26 cellular contexts compared by ENCODE assay signal in the genomic region with DNA sequence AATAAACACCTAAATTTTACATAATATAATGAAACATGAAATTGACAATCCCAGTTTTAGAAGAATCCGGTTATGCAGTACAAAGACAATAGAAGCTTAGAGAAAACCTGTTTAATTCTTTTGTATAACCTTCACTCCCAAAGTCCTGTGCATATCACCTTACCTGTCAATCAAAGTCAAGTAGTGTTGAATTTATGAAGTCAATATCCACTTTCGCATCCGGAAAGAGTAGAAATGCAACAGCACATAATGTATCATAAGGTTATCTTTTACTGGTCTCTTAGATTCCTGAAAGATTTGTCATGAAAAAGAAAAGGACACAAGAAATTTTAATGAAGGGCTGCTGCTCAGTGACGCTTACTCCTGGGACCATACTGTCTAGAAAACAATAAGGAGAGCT.
"Had no signal": no experiment of that assay in that cellular context is flagged by ENCODE, and none has a peak within 500 bp of the region (broad histone marks: within the 10 kb centered on the region; RNA-seq: fewer than 3 reads in every experiment).

No MANE protein-coding gene starts in this region.

- H3K4me1 ChIP-seq: SJSA1 had no signal

- H3K9me3 ChIP-seq: SJSA1 had no signal

- H3K27me3 ChIP-seq: SJSA1 had no signal

- DNase-seq: IMR-90, Kasumi-1, MV-4-11, NCI-H1048, NCI-H1105, NCI-H1417, NCI-H1436 treated with DMSO at 0.1 percent for 48 hours, NCI-H1694, NCI-H187 treated with DMSO at 0.1 percent for 48 hours, NCI-H2029 treated with DMSO at 0.1 percent for 48 hours, NCI-H2171, NCI-H226, NCI-H446, NCI-H510A, NCI-H524 treated with DMSO at 0.1 percent for 48 hours, NCI-H69, NCI-H774, Right ventricle myocardium superior, RPMI8226, SIG-M5, SW 1271, T-cell had no signal

- H3K4me2 ChIP-seq: KMS-11 had no signal

- ATAC-seq: HepG2, T-cell had no signal

- H3K27ac ChIP-seq: KMS-11, SJSA1, SK-N-MC had no signal

- H3K36me3 ChIP-seq: SJSA1 had no signal

- H3K4me3 ChIP-seq: SJSA1, SK-N-MC had no signal

- H3K9ac ChIP-seq: KMS-11 had no signal
